Comparison of ENCODE assay signal across 15 cellular contexts in the genomic region with DNA sequence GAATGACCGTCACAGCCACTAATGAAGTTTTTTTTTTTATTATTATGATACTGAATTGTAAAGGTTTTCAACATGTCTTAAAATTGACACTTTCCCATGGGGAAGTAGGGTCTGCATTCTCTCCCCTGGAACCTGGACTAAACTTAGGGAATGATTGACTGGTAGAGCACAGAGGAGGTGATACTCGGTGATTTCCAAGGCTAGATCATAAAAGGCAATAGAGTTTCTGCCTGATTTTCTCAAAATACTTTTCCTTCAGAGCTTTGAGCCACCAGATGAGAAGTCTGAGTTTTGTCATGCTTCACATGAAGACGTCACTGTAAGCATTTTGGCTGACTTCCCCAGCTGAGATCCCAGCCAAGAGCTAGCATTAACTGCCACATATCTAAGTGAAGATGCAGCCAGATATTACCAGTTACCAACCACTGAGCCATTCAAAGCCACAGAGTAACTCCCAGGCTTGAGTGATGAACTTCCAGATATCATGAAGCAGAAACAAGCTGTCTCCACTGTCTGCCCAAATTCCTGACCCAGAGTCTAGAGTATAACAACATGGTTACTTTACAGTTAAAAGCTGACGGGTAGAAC.
DNase-seq lines count a peak whose midpoint lies in the region; ATAC-seq and TF ChIP-seq lines count a peak whose summit lies in the region.
"Had no signal": no experiment of that assay in that cellular context is flagged by ENCODE, and none has a peak within 500 bp of the region (broad histone marks: within the 10 kb centered on the region; RNA-seq: fewer than 3 reads in every experiment).

No MANE protein-coding gene starts in this region.

- no peak for TF ChIP-seq CTCF in astrocyte of the cerebellum (IDR thresholded peaks at IDR 0.05; ENCODE audit: low read depth, low read length, missing control alignments)
- TF ChIP-seq CTCF in prostate gland (IDR thresholded peaks at IDR 0.05) = no peak
- no peak for TF ChIP-seq CTCF in right lobe of liver (IDR thresholded peaks at IDR 0.05)

- H3K9me3 ChIP-seq in prostate gland (no peaks in the 10 kb centered on the region), right lobe of liver (peaks cover 0 to 2% (median 0%) of the 10 kb centered on the region in 4 donors)

- intact Hi-C loops in Right ventricle myocardium superior (cut with DNase I) (no loop called here), prostate gland (cut with DNase I) (no loop called here), right lobe of liver (cut with DNase I) (no loop called here)

- ATAC-seq in Right ventricle myocardium superior (ENCODE audit: poor library complexity) (peak; percentile 41), T-cell (replicated peaks in 1 of 4) (no peak), GM18868 (IDR thresholded peaks at IDR 0.05; ENCODE audit: unreplicated experiment) (no peak), right lobe of liver (no peak)
- ATAC-seq: activated naive CD8-positive, alpha-beta T cell treated with anti-CD3 and anti-CD28 coated beads, Interleukin-2, amount 50 U/mL, for 24 hours had no signal

- no peak overlapping the region for H3K27ac Mint-ChIP-seq in T-cell
- H3K27ac Mint-ChIP-seq: activated naive CD8-positive, alpha-beta T cell treated with anti-CD3 and anti-CD28 coated beads, Interleukin-2, amount 50 U/mL, for 24 hours had no signal

- H3K9me3 Mint-ChIP-seq in T-cell = peaks cover 2 to 10% (median 6%) of the 10 kb centered on the region in 3 donors

- peak; percentile 71 for DNase-seq in GM04504 (ENCODE audit: low read depth)
- DNase-seq in astrocyte of the cerebellum (ENCODE audit: low read depth) = peak; percentile 72
- DNase-seq in Right ventricle myocardium superior = peak; percentile 50
- peak; percentile 24 for DNase-seq in prostate gland (ENCODE audit: low spot score)
- no peak for DNase-seq in T-cell
- DNase-seq in right lobe of liver = no peak
- no peak for DNase-seq in mesenteric fat pad (ENCODE audit: low spot score)
- DNase-seq: activated naive CD8-positive, alpha-beta T cell treated with anti-CD3 and anti-CD28 coated beads, Interleukin-2, amount 50 U/mL, for 24 hours; effector memory CD4-positive, alpha-beta T cell; hippocampal formation; NCI-H1092; retina; SIG-M5 had no signal

- H3K4me3 Mint-ChIP-seq in T-cell = no peak overlapping the region
- H3K4me3 Mint-ChIP-seq: activated naive CD8-positive, alpha-beta T cell treated with anti-CD3 and anti-CD28 coated beads, Interleukin-2, amount 50 U/mL, for 24 hours had no signal

- H3K4me1 Mint-ChIP-seq in T-cell = no peaks in the 10 kb centered on the region
- H3K4me1 Mint-ChIP-seq: activated naive CD8-positive, alpha-beta T cell treated with anti-CD3 and anti-CD28 coated beads, Interleukin-2, amount 50 U/mL, for 24 hours had no signal

- in situ Hi-C loops in astrocyte of the cerebellum (cut with HindIII; ENCODE audit: low sequenced_read_pairs) = no loop called here

- H3K27ac ChIP-seq in prostate gland (no peak overlapping the region), right lobe of liver (no peak overlapping the region)
- H3K27ac ChIP-seq: VCaP had no signal

- CTCF ChIA-PET in T-cell (lab: Charles Lee) = no interaction called here

- H3K4me3 ChIP-seq in astrocyte of the cerebellum (ENCODE audit: low read depth, low read length) (no peak overlapping the region), prostate gland (no peak overlapping the region), right lobe of liver (no peak overlapping the region)

- no peaks in the 10 kb centered on the region for H3K4me1 ChIP-seq in prostate gland (replicated peaks)
- H3K4me1 ChIP-seq in right lobe of liver = no peaks in the 10 kb centered on the region

- no peaks in the 10 kb centered on the region for H3K36me3 Mint-ChIP-seq in T-cell

- H3K27me3 Mint-ChIP-seq in T-cell = no peaks in the 10 kb centered on the region
- H3K27me3 Mint-ChIP-seq: activated naive CD8-positive, alpha-beta T cell treated with anti-CD3 and anti-CD28 coated beads, Interleukin-2, amount 50 U/mL, for 24 hours had no signal

- H3K27me3 ChIP-seq in prostate gland (replicated peaks; ENCODE audit: insufficient read depth) (no peaks in the 10 kb centered on the region), right lobe of liver (no peaks in the 10 kb centered on the region)

- POLR2A ChIA-PET in T-cell (lab: Charles Lee) = no interaction called here

- TF ChIP-seq POLR2A in prostate gland (IDR thresholded peaks at IDR 0.05) = no peak
- no peak for TF ChIP-seq POLR2A in right lobe of liver (IDR thresholded peaks at IDR 0.05)

- H3K36me3 ChIP-seq in prostate gland (no peaks in the 10 kb centered on the region), right lobe of liver (no peaks in the 10 kb centered on the region)

- 42% methylated on average over 4 of the region's 4 CpGs for WGBS in prostate gland
- 30% methylated on average over 4 of the region's 4 CpGs for WGBS in right lobe of liver (ENCODE audit: insufficient coverage, low coverage, low lambda C conversion rate, missing lambda C conversion rate)

Comparison
In these comparisons a context has a peak if more than half of its experiments do, and no peak if none do; other contexts are left out.
1. DNase-seq: peak in GM04504 (single experiment), astrocyte of the cerebellum (single experiment), Right ventricle myocardium superior (single experiment) and prostate gland (single experiment); none in T-cell (0 of 34), right lobe of liver (0 of 3) and mesenteric fat pad (single experiment).